ENCODE assay signal across 16 cellular contexts in genomic region chr3:37198996-37199395, GRCh38. TPM values are rescaled to one million over a fixed set of nuclear protein-coding genes. Genes with fewer than 3 reads are reported as not detected.
DNase-seq lines count a peak whose midpoint lies in the region; TF ChIP-seq lines count a peak whose summit lies in the region.
"Had no signal": no experiment of that assay in that cellular context is flagged by ENCODE, and none has a peak within 500 bp of the region (broad histone marks: within the 10 kb centered on the region; RNA-seq: fewer than 3 reads in every experiment).

No MANE protein-coding gene starts in this region.

- no peak for TF ChIP-seq RAD21 in SK-N-SH (IDR thresholded peaks at IDR 0.05; ENCODE audit: low read length)

- CTCF ChIA-PET in SK-N-SH (lab: Yijun Ruan, JAX): no interaction called here

- TF ChIP-seq CTCF in SK-N-SH (IDR thresholded peaks at IDR 0.05) (no peak), foreskin fibroblast (IDR thresholded peaks at IDR 0.05; ENCODE audit: low read depth, low read length) (no peak), retinal pigment epithelial cell (conservative IDR thresholded peaks at IDR 0.05; ENCODE audit: low read depth, low read length) (no peak)

- no peak overlapping the region for H2AFZ ChIP-seq in SK-N-SH (ENCODE audit: low read depth)

- WGBS in SK-N-SH (ENCODE audit: low lambda C conversion rate): 83% methylated on average over 2 of the region's 2 CpGs

- H3K4me2 ChIP-seq in SK-N-SH: no peak overlapping the region

- H3K27me3 ChIP-seq in SK-N-SH (ENCODE audit: insufficient read depth) (no peaks in the 10 kb centered on the region), H7 (ENCODE audit: control insufficient read depth, insufficient read depth, low read length) (no peaks in the 10 kb centered on the region)
- H3K27me3 ChIP-seq: BE2C had no signal

- H3K36me3 ChIP-seq in SK-N-SH (replicated peaks in 1 of 2; ENCODE audit: control insufficient read depth in 1 of 2, insufficient read depth in 2 of 2, low read length in 1 of 2) (no peaks in the 10 kb centered on the region), H7 (replicated peaks; ENCODE audit: control insufficient read depth, insufficient read depth, low read length) (no peaks in the 10 kb centered on the region)
- H3K36me3 ChIP-seq: BE2C had no signal

- H3K4me3 ChIP-seq in SK-N-SH (ENCODE audit: low read depth in 2 of 2, low read length in 1 of 2) (no peak overlapping the region), foreskin fibroblast (ENCODE audit: low read depth in 1 of 2, low read length in 2 of 2) (no peak overlapping the region), retinal pigment epithelial cell (ENCODE audit: low read length) (no peak overlapping the region), H7 (ENCODE audit: insufficient read depth, low read depth, low read length) (no peak overlapping the region)

- H3K79me2 ChIP-seq in SK-N-SH (ENCODE audit: insufficient read depth): no peaks in the 10 kb centered on the region

- H3K4me1 ChIP-seq in SK-N-SH (ENCODE audit: control insufficient read depth in 1 of 2, insufficient read depth in 2 of 2, low read depth in 1 of 2, low read length in 1 of 2): 0 out of 4 replicates have a peak, but pooled peaks cover 0 to 6% of the 10 kb centered on the region in 2 experiments
- H3K4me1 ChIP-seq: BE2C had no signal

- TF ChIP-seq EP300 in SK-N-SH (IDR thresholded peaks at IDR 0.05; ENCODE audit: borderline replicate concordance in 1 of 2, low read depth in 1 of 2, low read length in 1 of 2): no peak

- H3F3A ChIP-seq in SK-N-SH (replicated peaks; ENCODE audit: insufficient read depth): peaks cover 4% of the 10 kb centered on the region

- no peaks in the 10 kb centered on the region for H3K9me2 ChIP-seq in SK-N-SH

- DNase-seq in ELR (ENCODE audit: low read depth) (peak; percentile 69), SK-N-SH (no peak), foreskin fibroblast (peak; percentile 43 to 64), retinal pigment epithelial cell (ENCODE audit: low read depth) (peak; percentile 73), NCI-H1105 treated with DMSO at 0.1 percent for 48 hours (lab: John Stamatoyannopoulos, UW) (no peak), DMS114 treated with DMSO at 0.1 percent for 48 hours (lab: John Stamatoyannopoulos, UW; ENCODE audit: unreplicated experiment) (no peak), H7 (no peak), NCI-H187 treated with DMSO at 0.1 percent for 48 hours (lab: John Stamatoyannopoulos, UW) (no peak)
- DNase-seq: activated B cell treated with CpG ODN at 0.5 μM for 24 hours; activated effector memory CD4-positive, alpha-beta T cell treated with Interleukin-2 at 50 U/mL for 16 hours; BE2C; cortex of kidney; hippocampal formation; left cardiac atrium; NCI-H2029 treated with DMSO at 0.1 percent for 48 hours; NCI-H526 treated with DMSO at 0.1 percent for 48 hours had no signal

- no peaks in the 10 kb centered on the region for H3K9me3 ChIP-seq in SK-N-SH
- H3K9me3 ChIP-seq: BE2C had no signal

- H3K27ac ChIP-seq in SK-N-SH (ENCODE audit: low read depth in 2 of 2, low read length in 1 of 2): no peak overlapping the region

- H4K20me1 ChIP-seq in SK-N-SH (ENCODE audit: insufficient read depth): no peaks in the 10 kb centered on the region

- H3K9ac ChIP-seq in SK-N-SH: no peak overlapping the region

- POLR2A ChIA-PET in SK-N-SH (lab: Yijun Ruan, JAX): no interaction called here

TF ChIP-seq in SK-N-SH, 30 proteins besides CTCF, POLR2A, EP300 and RAD21:
- TF ChIP-seq TCF12 (IDR thresholded peaks at IDR 0.05): no peak
- TF ChIP-seq MXI1 (IDR thresholded peaks at IDR 0.05; ENCODE audit: low read depth, low read length): no peak
- TF ChIP-seq ELF1 (IDR thresholded peaks at IDR 0.05): no peak
- peak; percentile 38; the same call in 1 of the 2 replicates for TF ChIP-seq PBX3 (IDR thresholded peaks at IDR 0.05)
- no peak for TF ChIP-seq JUND (IDR thresholded peaks at IDR 0.05)
- TF ChIP-seq, protein P1, sequence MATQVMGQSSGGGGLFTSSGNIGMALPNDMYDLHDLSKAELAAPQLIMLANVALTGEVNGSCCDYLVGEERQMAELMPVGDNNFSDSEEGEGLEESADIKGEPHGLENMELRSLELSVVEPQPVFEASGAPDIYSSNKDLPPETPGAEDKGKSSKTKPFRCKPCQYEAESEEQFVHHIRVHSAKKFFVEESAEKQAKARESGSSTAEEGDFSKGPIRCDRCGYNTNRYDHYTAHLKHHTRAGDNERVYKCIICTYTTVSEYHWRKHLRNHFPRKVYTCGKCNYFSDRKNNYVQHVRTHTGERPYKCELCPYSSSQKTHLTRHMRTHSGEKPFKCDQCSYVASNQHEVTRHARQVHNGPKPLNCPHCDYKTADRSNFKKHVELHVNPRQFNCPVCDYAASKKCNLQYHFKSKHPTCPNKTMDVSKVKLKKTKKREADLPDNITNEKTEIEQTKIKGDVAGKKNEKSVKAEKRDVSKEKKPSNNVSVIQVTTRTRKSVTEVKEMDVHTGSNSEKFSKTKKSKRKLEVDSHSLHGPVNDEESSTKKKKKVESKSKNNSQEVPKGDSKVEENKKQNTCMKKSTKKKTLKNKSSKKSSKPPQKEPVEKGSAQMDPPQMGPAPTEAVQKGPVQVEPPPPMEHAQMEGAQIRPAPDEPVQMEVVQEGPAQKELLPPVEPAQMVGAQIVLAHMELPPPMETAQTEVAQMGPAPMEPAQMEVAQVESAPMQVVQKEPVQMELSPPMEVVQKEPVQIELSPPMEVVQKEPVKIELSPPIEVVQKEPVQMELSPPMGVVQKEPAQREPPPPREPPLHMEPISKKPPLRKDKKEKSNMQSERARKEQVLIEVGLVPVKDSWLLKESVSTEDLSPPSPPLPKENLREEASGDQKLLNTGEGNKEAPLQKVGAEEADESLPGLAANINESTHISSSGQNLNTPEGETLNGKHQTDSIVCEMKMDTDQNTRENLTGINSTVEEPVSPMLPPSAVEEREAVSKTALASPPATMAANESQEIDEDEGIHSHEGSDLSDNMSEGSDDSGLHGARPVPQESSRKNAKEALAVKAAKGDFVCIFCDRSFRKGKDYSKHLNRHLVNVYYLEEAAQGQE (IDR thresholded peaks at IDR 0.05; ENCODE audit: low read depth, low read length): no peak
- no peak for TF ChIP-seq ZBTB33 (IDR thresholded peaks at IDR 0.05; ENCODE audit: borderline replicate concordance, low read depth)
- no peak for TF ChIP-seq CHD2 (IDR thresholded peaks at IDR 0.05; ENCODE audit: low read length, partially characterized antibody)

RNA-seq across cellular contexts. Expression of gene LRRFIP2, which starts 24.6 kb away (rescaled TPM):
- polyA plus RNA-seq in SK-N-SH (2012; rRNA removed): 27.2 and 29.8 TPM in 2 replicates
- 35.1 and 44.4 TPM in 2 replicates for polyA plus RNA-seq in SK-N-SH (2012; cell fraction: cytosol; rRNA removed)
- 24.2 and 39.5 TPM in 2 replicates for polyA plus RNA-seq in SK-N-SH (2012; cell fraction: nucleus; rRNA removed)
- 16.8 and 23.9 TPM in 2 replicates for total RNA-seq in H7 (2014; rRNA removed; shearing (Covaris generic))

RNA-seq across cellular contexts. Expression of gene GOLGA4, which starts 44.1 kb away (rescaled TPM):
- polyA plus RNA-seq in SK-N-SH (2012; rRNA removed): 5.4 and 6.8 TPM in 2 replicates
- polyA plus RNA-seq in SK-N-SH (2012; cell fraction: cytosol; rRNA removed): 8.6 and 13.1 TPM in 2 replicates
- 4.0 and 7.2 TPM in 2 replicates for polyA plus RNA-seq in SK-N-SH (2012; cell fraction: nucleus; rRNA removed)
- 25.8 and 52.5 TPM in 2 replicates for total RNA-seq in H7 (2014; rRNA removed; shearing (Covaris generic))

Comparison
In these comparisons a context has a peak if more than half of its experiments do, and no peak if none do; other contexts are left out.
1. DNase-seq: peak in ELR (single experiment), foreskin fibroblast (2 of 2) and retinal pigment epithelial cell (single experiment); none in SK-N-SH (single experiment), NCI-H1105 treated with DMSO at 0.1 percent for 48 hours (single experiment), DMS114 treated with DMSO at 0.1 percent for 48 hours (single experiment), H7 (single experiment) and NCI-H187 treated with DMSO at 0.1 percent for 48 hours (single experiment).